8 cellular contexts compared by ENCODE assay signal in genomic region chr16:21101631-21102420, GRCh38.
DNase-seq lines count a peak whose midpoint lies in the region; ATAC-seq and TF ChIP-seq lines count a peak whose summit lies in the region.

No MANE protein-coding gene starts in this region.

- no peaks in the 10 kb centered on the region for H3K4me1 Mint-ChIP-seq in stimulated activated effector memory CD8-positive, alpha-beta T cell treated with anti-CD3 and anti-CD28 coated beads, Interleukin-12 subunit alpha, Interleukin-12 subunit beta, amount 100 ng/mL, for 72 hours

- DNase-seq in activated CD8-positive, alpha-beta memory T cell treated with anti-CD3 and anti-CD28 coated beads, Interleukin-2, amount 50 U/mL, for 48 hours = peak; percentile 38
- DNase-seq in activated CD8-positive, alpha-beta memory T cell treated with anti-CD3 and anti-CD28 coated beads for 24 hours = no peak
- DNase-seq in RPMI8226 = peak; percentile 46
- peak; percentile 39 for DNase-seq in fibroblast of pulmonary artery (ENCODE audit: low read depth)
- peak in 1 of 2 donors; percentile 7 for DNase-seq in stimulated activated effector memory CD8-positive, alpha-beta T cell treated with anti-CD3 and anti-CD28 coated beads, Interleukin-12 subunit alpha, Interleukin-12 subunit beta, amount 100 ng/mL, for 72 hours (ENCODE audit: low spot score in 2 of 2)

- no peak overlapping the region for H3K4me3 ChIP-seq in fibroblast of pulmonary artery (replicated peaks; ENCODE audit: low read depth, low read length)

- peak; percentile 58 for TF ChIP-seq CTCF in fibroblast of pulmonary artery (IDR thresholded peaks at IDR 0.05; ENCODE audit: low read length, missing control alignments)

- no peak overlapping the region for H3K4me3 Mint-ChIP-seq in stimulated activated effector memory CD8-positive, alpha-beta T cell treated with anti-CD3 and anti-CD28 coated beads, Interleukin-12 subunit alpha, Interleukin-12 subunit beta, amount 100 ng/mL, for 72 hours

- H3K27ac Mint-ChIP-seq in stimulated activated effector memory CD8-positive, alpha-beta T cell treated with anti-CD3 and anti-CD28 coated beads, Interleukin-12 subunit alpha, Interleukin-12 subunit beta, amount 100 ng/mL, for 72 hours = no peak overlapping the region

- ATAC-seq in stimulated activated effector memory CD8-positive, alpha-beta T cell treated with anti-CD3 and anti-CD28 coated beads, Interleukin-12 subunit alpha, Interleukin-12 subunit beta, amount 100 ng/mL, for 72 hours = peak; percentile 66
- ATAC-seq in HG03280 (IDR thresholded peaks at IDR 0.05; ENCODE audit: unreplicated experiment) (no peak), HG02610 (IDR thresholded peaks at IDR 0.05; ENCODE audit: unreplicated experiment) (no peak), HG03045 (IDR thresholded peaks at IDR 0.05; ENCODE audit: unreplicated experiment) (no peak)

- H3K36me3 Mint-ChIP-seq in stimulated activated effector memory CD8-positive, alpha-beta T cell treated with anti-CD3 and anti-CD28 coated beads, Interleukin-12 subunit alpha, Interleukin-12 subunit beta, amount 100 ng/mL, for 72 hours = no peaks in the 10 kb centered on the region

- H3K9me3 Mint-ChIP-seq in stimulated activated effector memory CD8-positive, alpha-beta T cell treated with anti-CD3 and anti-CD28 coated beads, Interleukin-12 subunit alpha, Interleukin-12 subunit beta, amount 100 ng/mL, for 72 hours = no peaks in the 10 kb centered on the region
